Comparison of ENCODE assay signal across 25 cellular contexts in genomic region chr2:206143451-206143850, GRCh38. TPM values are rescaled to one million over a fixed set of nuclear protein-coding genes. Genes with fewer than 3 reads are reported as not detected.
DNase-seq lines count a peak whose midpoint lies in the region; ATAC-seq and TF ChIP-seq lines count a peak whose summit lies in the region.
"Had no signal": no experiment of that assay in that cellular context is flagged by ENCODE, and none has a peak within 500 bp of the region (broad histone marks: within the 10 kb centered on the region; RNA-seq: fewer than 3 reads in every experiment).

No MANE protein-coding gene starts in this region.

- H3K9me3 Mint-ChIP-seq in activated T-helper 17 cell treated with anti-CD3 and anti-CD28 coated beads, Interleukin-2, amount 50 U/mL, for 72 hours: no peaks in the 10 kb centered on the region
- H3K9me3 Mint-ChIP-seq in activated naive CD4-positive, alpha-beta T cell treated with anti-CD3 and anti-CD28 coated beads for 36 hours: no peaks in the 10 kb centered on the region
- H3K9me3 Mint-ChIP-seq: CD4-positive, alpha-beta memory T cell; CD4-positive, CD25-positive, alpha-beta regulatory T cell; CD8-positive, alpha-beta memory T cell had no signal

- ATAC-seq in activated T-helper 17 cell treated with anti-CD3 and anti-CD28 coated beads, Interleukin-2, amount 50 U/mL, for 72 hours (replicated peaks): no peak
- ATAC-seq in HG02970 (IDR thresholded peaks at IDR 0.05; ENCODE audit: low FRiP score, unreplicated experiment): no peak
- ATAC-seq: GM12878 had no signal

- intact Hi-C loops in activated naive CD4-positive, alpha-beta T cell treated with anti-CD3 and anti-CD28 coated beads for 36 hours (cut with micrococcal nuclease): no loop called here

- peaks cover 95% of the 10 kb centered on the region for H3K36me3 Mint-ChIP-seq in activated T-helper 17 cell treated with anti-CD3 and anti-CD28 coated beads, Interleukin-2, amount 50 U/mL, for 72 hours (ENCODE audit: low read depth)
- peaks cover 28% of the 10 kb centered on the region for H3K36me3 Mint-ChIP-seq in activated naive CD4-positive, alpha-beta T cell treated with anti-CD3 and anti-CD28 coated beads for 36 hours (ENCODE audit: low read depth)

- no peak overlapping the region for H3K4me3 Mint-ChIP-seq in activated T-helper 17 cell treated with anti-CD3 and anti-CD28 coated beads, Interleukin-2, amount 50 U/mL, for 72 hours
- H3K4me3 Mint-ChIP-seq in activated naive CD4-positive, alpha-beta T cell treated with anti-CD3 and anti-CD28 coated beads for 36 hours: no peak overlapping the region
- H3K4me3 Mint-ChIP-seq: CD14-positive monocyte; CD4-positive, alpha-beta memory T cell; CD4-positive, CD25-positive, alpha-beta regulatory T cell; CD8-positive, alpha-beta memory T cell had no signal

- H3K27ac ChIP-seq in caudate nucleus (ENCODE audit: low read depth, low read length): no peak overlapping the region
- H3K27ac ChIP-seq: BLaER1 had no signal

- no peak for TF ChIP-seq CTCF in epithelial cell of esophagus (IDR thresholded peaks at IDR 0.05; ENCODE audit: insufficient read depth, low read depth, low read length, missing control alignments)

- no peaks in the 10 kb centered on the region for H3K4me1 Mint-ChIP-seq in activated T-helper 17 cell treated with anti-CD3 and anti-CD28 coated beads, Interleukin-2, amount 50 U/mL, for 72 hours
- H3K4me1 Mint-ChIP-seq in activated naive CD4-positive, alpha-beta T cell treated with anti-CD3 and anti-CD28 coated beads for 36 hours (ENCODE audit: low read depth): no peaks in the 10 kb centered on the region
- H3K4me1 Mint-ChIP-seq: CD14-positive monocyte; CD4-positive, alpha-beta memory T cell had no signal

- no peaks in the 10 kb centered on the region for H3K27me3 Mint-ChIP-seq in activated T-helper 17 cell treated with anti-CD3 and anti-CD28 coated beads, Interleukin-2, amount 50 U/mL, for 72 hours
- H3K27me3 Mint-ChIP-seq in activated naive CD4-positive, alpha-beta T cell treated with anti-CD3 and anti-CD28 coated beads for 36 hours (ENCODE audit: low read depth): no peaks in the 10 kb centered on the region
- H3K27me3 Mint-ChIP-seq: CD4-positive, alpha-beta memory T cell; CD4-positive, CD25-positive, alpha-beta regulatory T cell; CD8-positive, alpha-beta memory T cell had no signal

- no peak overlapping the region for H3K4me3 ChIP-seq in epithelial cell of esophagus (ENCODE audit: low read length)
- H3K4me3 ChIP-seq: BLaER1, GM12878 had no signal

- DNase-seq in caudate nucleus (lab: John Stamatoyannopoulos, UW) (peak in 33 of 61 donors; percentile 1 to 82 (median 16)), epithelial cell of esophagus (ENCODE audit: low read depth) (peak; percentile 14), putamen (ENCODE audit: low spot score) (peak; percentile 59), SW 1271 (lab: John Stamatoyannopoulos, UW) (no peak)
- no peak for DNase-seq in activated naive CD4-positive, alpha-beta T cell treated with anti-CD3 and anti-CD28 coated beads for 36 hours
- DNase-seq: 8988T; ACHN; BE2C; C1 segment of cervical spinal cord; CD4-positive, alpha-beta memory T cell; CD4-positive, CD25-positive, alpha-beta regulatory T cell; CD8-positive, alpha-beta memory T cell; COR-L47; DMS 273 treated with DMSO at 0.1 percent for 48 hours; DMS153; DMS53; DMS79; DND-41; EL; GDM1 had no signal

- peak overlapping the region; percentile 54 for H3K27ac Mint-ChIP-seq in activated T-helper 17 cell treated with anti-CD3 and anti-CD28 coated beads, Interleukin-2, amount 50 U/mL, for 72 hours
- no peak overlapping the region for H3K27ac Mint-ChIP-seq in activated naive CD4-positive, alpha-beta T cell treated with anti-CD3 and anti-CD28 coated beads for 36 hours

- CTCF ChIA-PET in activated naive CD4-positive, alpha-beta T cell treated with anti-CD3 and anti-CD28 coated beads for 36 hours (lab: Charles Lee): interaction anchor here (0.6 kb wide), 1 partner anchor 23 kb away, joined by 5 read pairs; no protein-coding TSS in a partner anchor

RNA-seq across cellular contexts. Expression of gene NDUFS1, which starts 15.8 kb away (rescaled TPM):
- 100 to 1,000 TPM in 1 of 2 donors, 10 to 100 TPM in 1; 63.8 to 104 TPM for total RNA-seq in activated T-helper 17 cell treated with anti-CD3 and anti-CD28 coated beads, Interleukin-2, amount 50 U/mL, for 72 hours
- 10 to 100 TPM; 81.1 to 83.3 TPM for total RNA-seq in activated naive CD4-positive, alpha-beta T cell treated with anti-CD3 and anti-CD28 coated beads for 36 hours

RNA-seq across cellular contexts. Expression of gene EEF1B2, which starts 16.2 kb away (rescaled TPM):
- total RNA-seq in activated T-helper 17 cell treated with anti-CD3 and anti-CD28 coated beads, Interleukin-2, amount 50 U/mL, for 72 hours: 100 to 1,000 TPM; 935 to 972 TPM
- total RNA-seq in activated naive CD4-positive, alpha-beta T cell treated with anti-CD3 and anti-CD28 coated beads for 36 hours: 1,000 to 10,000 TPM; 1,328 to 1,373 TPM

RNA-seq across cellular contexts. Expression of gene INO80D, which starts 57.5 kb away (rescaled TPM):
- 10 to 100 TPM; 21.8 to 29.3 TPM for total RNA-seq in activated T-helper 17 cell treated with anti-CD3 and anti-CD28 coated beads, Interleukin-2, amount 50 U/mL, for 72 hours
- total RNA-seq in activated naive CD4-positive, alpha-beta T cell treated with anti-CD3 and anti-CD28 coated beads for 36 hours: 10 to 100 TPM; 14.8 to 15.0 TPM

Comparison
In these comparisons a context has a peak if more than half of its experiments do, and no peak if none do; other contexts are left out.
1. DNase-seq: peak in caudate nucleus (33 of 61), epithelial cell of esophagus (single experiment) and putamen (single experiment); none in activated naive CD4-positive, alpha-beta T cell treated with anti-CD3 and anti-CD28 coated beads for 36 hours (single experiment) and SW 1271 (0 of 2).